9 cellular contexts compared by ENCODE assay signal in the genomic region with DNA sequence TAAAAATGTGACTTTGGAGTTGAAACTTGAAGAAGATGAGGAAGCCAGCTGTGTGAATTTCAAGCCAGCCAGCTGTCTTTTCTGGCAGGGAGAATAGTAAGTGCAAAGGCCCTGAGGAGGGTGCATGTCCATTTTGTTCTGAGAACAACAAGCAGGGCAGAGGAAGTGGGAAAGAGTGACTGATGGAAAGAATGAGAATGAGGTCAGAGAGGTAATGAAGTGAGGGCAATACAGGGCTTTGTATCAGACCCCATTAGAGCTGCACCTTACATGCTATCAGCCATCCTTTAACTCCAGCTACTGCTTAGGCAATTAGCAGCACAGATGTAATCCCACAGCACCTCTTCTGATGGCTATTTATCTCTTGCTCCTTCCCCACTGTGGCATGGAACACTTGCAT.
"Had no signal": no experiment of that assay in that cellular context is flagged by ENCODE, and none has a peak within 500 bp of the region (broad histone marks: within the 10 kb centered on the region; RNA-seq: fewer than 3 reads in every experiment).

No MANE protein-coding gene starts in this region.

- ATAC-seq: GM23338, HepG2 had no signal

- DNase-seq: H9, HCEC 1CT, HFFc6 had no signal

- H3K27ac ChIP-seq: HL-60 had no signal

- H3K4me2 ChIP-seq: GM23338 had no signal

- H3K27ac Mint-ChIP-seq: GM23338, HFFc6, IgD-negative memory B cell had no signal

- H3K4me3 ChIP-seq: GM23338 had no signal

- FAIRE-seq: H1, H54, HepG2 had no signal

- H2AFZ ChIP-seq: GM23338 had no signal

- H3K36me3 Mint-ChIP-seq: IgD-negative memory B cell had no signal

- H3K9me3 Mint-ChIP-seq: GM23338, H9, HFFc6, IgD-negative memory B cell had no signal

- H3K4me3 Mint-ChIP-seq: GM23338, H9, HFFc6, IgD-negative memory B cell had no signal
